Comparison of ENCODE assay signal across 9 cellular contexts in genomic region chr5:124741711-124742496, GRCh38. TPM values are rescaled to one million over a fixed set of nuclear protein-coding genes. Genes with fewer than 3 reads are reported as not detected.
A peak's percentile ranks its signal among the peaks of the same experiment; 100 is the strongest.
DNase-seq lines count a peak whose midpoint lies in the region; ATAC-seq and TF ChIP-seq lines count a peak whose summit lies in the region.
"Had no signal": no experiment of that assay in that cellular context is flagged by ENCODE, and none has a peak within 500 bp of the region (broad histone marks: within the 10 kb centered on the region; RNA-seq: fewer than 3 reads in every experiment).

No MANE protein-coding gene starts in this region.

- H3K27me3 ChIP-seq in right atrium auricular region (no peaks in the 10 kb centered on the region), thoracic aorta (replicated peaks; ENCODE audit: insufficient read depth) (no peaks in the 10 kb centered on the region)

- no peaks in the 10 kb centered on the region for H3K36me3 ChIP-seq in right atrium auricular region
- H3K36me3 ChIP-seq in thoracic aorta: no peaks in the 10 kb centered on the region

- peaks cover 5 to 23% (median 13%) of the 10 kb centered on the region in 3 donors for H3K27me3 Mint-ChIP-seq in immature natural killer cell (ENCODE audit: low read depth in 3 of 3)
- peaks cover 19% of the 10 kb centered on the region for H3K27me3 Mint-ChIP-seq in activated naive CD8-positive, alpha-beta T cell treated with anti-CD3 and anti-CD28 coated beads, Interleukin-2, amount 50 U/mL, for 24 hours
- H3K27me3 Mint-ChIP-seq: CD4-positive, CD25-positive, alpha-beta regulatory T cell had no signal

- H3K4me1 Mint-ChIP-seq in immature natural killer cell: peaks cover 9 to 12% of the 10 kb centered on the region in 2 donors
- peaks cover 9% of the 10 kb centered on the region for H3K4me1 Mint-ChIP-seq in activated naive CD8-positive, alpha-beta T cell treated with anti-CD3 and anti-CD28 coated beads, Interleukin-2, amount 50 U/mL, for 24 hours

- peaks cover 0 to 7% (median 4%) of the 10 kb centered on the region in 6 donors for H3K9me3 Mint-ChIP-seq in immature natural killer cell
- no peaks in the 10 kb centered on the region for H3K9me3 Mint-ChIP-seq in activated naive CD8-positive, alpha-beta T cell treated with anti-CD3 and anti-CD28 coated beads, Interleukin-2, amount 50 U/mL, for 24 hours

- peak overlapping the region; percentile 77 to 79 for H3K4me3 ChIP-seq in right atrium auricular region
- peak overlapping the region; percentile 76 for H3K4me3 ChIP-seq in thoracic aorta

- no peak overlapping the region for H3K4me3 Mint-ChIP-seq in immature natural killer cell
- H3K4me3 Mint-ChIP-seq in activated naive CD8-positive, alpha-beta T cell treated with anti-CD3 and anti-CD28 coated beads, Interleukin-2, amount 50 U/mL, for 24 hours: no peak overlapping the region
- H3K4me3 Mint-ChIP-seq: CD4-positive, CD25-positive, alpha-beta regulatory T cell had no signal

- TF ChIP-seq CTCF in right atrium auricular region (IDR thresholded peaks at IDR 0.05) (no peak), thoracic aorta (IDR thresholded peaks at IDR 0.05) (no peak)

- no peak overlapping the region for H3K27ac Mint-ChIP-seq in immature natural killer cell
- no peak overlapping the region for H3K27ac Mint-ChIP-seq in activated naive CD8-positive, alpha-beta T cell treated with anti-CD3 and anti-CD28 coated beads, Interleukin-2, amount 50 U/mL, for 24 hours
- H3K27ac Mint-ChIP-seq: CD4-positive, CD25-positive, alpha-beta regulatory T cell had no signal

- ATAC-seq in thoracic aorta (ENCODE audit: insufficient number of reproducible peaks, low FRiP score, low read depth): no peak
- no peak for ATAC-seq in HG02938 (IDR thresholded peaks at IDR 0.05; ENCODE audit: unreplicated experiment)
- no peak for ATAC-seq in activated naive CD8-positive, alpha-beta T cell treated with anti-CD3 and anti-CD28 coated beads, Interleukin-2, amount 50 U/mL, for 24 hours

- peak; percentile 40 to 80 for DNase-seq in NCI-H2081 (lab: John Stamatoyannopoulos, UW)
- DNase-seq in NCI-H2081 treated with DMSO at 0.1 percent for 48 hours (lab: John Stamatoyannopoulos, UW): no peak
- peak; percentile 89 for DNase-seq in SW480 (ENCODE audit: low spot score)
- DNase-seq in right atrium auricular region (ENCODE audit: low spot score): no peak
- no peak for DNase-seq in thoracic aorta (ENCODE audit: low spot score)
- DNase-seq in immature natural killer cell: no peak
- no peak for DNase-seq in activated naive CD8-positive, alpha-beta T cell treated with anti-CD3 and anti-CD28 coated beads, Interleukin-2, amount 50 U/mL, for 24 hours
- DNase-seq: CD4-positive, CD25-positive, alpha-beta regulatory T cell had no signal

- peaks cover 0 to 4% (median 0%) of the 10 kb centered on the region in 3 donors for H3K36me3 Mint-ChIP-seq in immature natural killer cell
- no peaks in the 10 kb centered on the region for H3K36me3 Mint-ChIP-seq in activated naive CD8-positive, alpha-beta T cell treated with anti-CD3 and anti-CD28 coated beads, Interleukin-2, amount 50 U/mL, for 24 hours (ENCODE audit: low read depth)
- H3K36me3 Mint-ChIP-seq: CD4-positive, CD25-positive, alpha-beta regulatory T cell had no signal

- H3K9me3 ChIP-seq in right atrium auricular region (no peaks in the 10 kb centered on the region), thoracic aorta (no peaks in the 10 kb centered on the region)

- H3K4me1 ChIP-seq in right atrium auricular region (peaks cover 0 to 63% of the 10 kb centered on the region in 2 donors), thoracic aorta (ENCODE audit: control insufficient read depth in 1 of 2, low read depth in 2 of 2) (peaks cover 12 to 36% of the 10 kb centered on the region in 2 donors)

- H3K27ac ChIP-seq in right atrium auricular region (peak overlapping the region; percentile 91 to 94), thoracic aorta (peak overlapping the region in 1 of 2 donors; percentile 3)

RNA-seq across cellular contexts. Expression of gene ZNF608, which starts 4.5 kb away (rescaled TPM):
- total RNA-seq in right atrium auricular region: 10 to 100 TPM; 29.4 to 38.7 TPM
- 10 to 100 TPM; 13.5 to 30.4 TPM for total RNA-seq in thoracic aorta
- not detected for polyA plus RNA-seq in immature natural killer cell
- polyA plus RNA-seq: CD4-positive, CD25-positive, alpha-beta regulatory T cell had no signal

Comparison
In these comparisons a context has a peak if more than half of its experiments do, and no peak if none do; other contexts are left out.
1. DNase-seq: peak in NCI-H2081 (2 of 2) and SW480 (single experiment); none in NCI-H2081 treated with DMSO at 0.1 percent for 48 hours (single experiment), right atrium auricular region (single experiment), thoracic aorta (single experiment), immature natural killer cell (0 of 3) and activated naive CD8-positive, alpha-beta T cell treated with anti-CD3 and anti-CD28 coated beads, Interleukin-2, amount 50 U/mL, for 24 hours (single experiment).